In the genomic region with DNA sequence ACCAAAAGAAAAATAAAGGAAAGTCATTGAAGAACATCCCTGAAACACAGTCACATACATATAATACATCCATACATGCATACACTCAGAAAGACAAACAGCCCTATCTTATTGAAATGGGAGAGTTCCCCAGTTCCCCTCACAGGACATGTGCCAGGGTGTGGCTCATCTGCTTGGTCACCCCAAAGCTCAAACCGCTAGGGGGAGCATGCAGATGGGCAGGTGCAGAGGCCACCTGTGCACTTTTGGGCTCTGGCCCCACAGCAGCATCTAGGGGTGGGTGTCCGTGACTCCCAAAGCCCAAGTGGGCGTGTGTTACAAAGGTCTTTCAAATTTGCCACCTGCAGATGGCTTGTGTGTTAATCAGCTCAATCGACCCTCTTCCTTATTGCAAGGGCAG, we compare ENCODE assay signal across 1 cellular context.
TF ChIP-seq lines count a peak whose summit lies in the region.

No MANE protein-coding gene starts in this region.

TF ChIP-seq in HCT116, 20 proteins besides CTCF, POLR2A, EP300 and RAD21 (continued from another document):
- TF ChIP-seq, protein P1, sequence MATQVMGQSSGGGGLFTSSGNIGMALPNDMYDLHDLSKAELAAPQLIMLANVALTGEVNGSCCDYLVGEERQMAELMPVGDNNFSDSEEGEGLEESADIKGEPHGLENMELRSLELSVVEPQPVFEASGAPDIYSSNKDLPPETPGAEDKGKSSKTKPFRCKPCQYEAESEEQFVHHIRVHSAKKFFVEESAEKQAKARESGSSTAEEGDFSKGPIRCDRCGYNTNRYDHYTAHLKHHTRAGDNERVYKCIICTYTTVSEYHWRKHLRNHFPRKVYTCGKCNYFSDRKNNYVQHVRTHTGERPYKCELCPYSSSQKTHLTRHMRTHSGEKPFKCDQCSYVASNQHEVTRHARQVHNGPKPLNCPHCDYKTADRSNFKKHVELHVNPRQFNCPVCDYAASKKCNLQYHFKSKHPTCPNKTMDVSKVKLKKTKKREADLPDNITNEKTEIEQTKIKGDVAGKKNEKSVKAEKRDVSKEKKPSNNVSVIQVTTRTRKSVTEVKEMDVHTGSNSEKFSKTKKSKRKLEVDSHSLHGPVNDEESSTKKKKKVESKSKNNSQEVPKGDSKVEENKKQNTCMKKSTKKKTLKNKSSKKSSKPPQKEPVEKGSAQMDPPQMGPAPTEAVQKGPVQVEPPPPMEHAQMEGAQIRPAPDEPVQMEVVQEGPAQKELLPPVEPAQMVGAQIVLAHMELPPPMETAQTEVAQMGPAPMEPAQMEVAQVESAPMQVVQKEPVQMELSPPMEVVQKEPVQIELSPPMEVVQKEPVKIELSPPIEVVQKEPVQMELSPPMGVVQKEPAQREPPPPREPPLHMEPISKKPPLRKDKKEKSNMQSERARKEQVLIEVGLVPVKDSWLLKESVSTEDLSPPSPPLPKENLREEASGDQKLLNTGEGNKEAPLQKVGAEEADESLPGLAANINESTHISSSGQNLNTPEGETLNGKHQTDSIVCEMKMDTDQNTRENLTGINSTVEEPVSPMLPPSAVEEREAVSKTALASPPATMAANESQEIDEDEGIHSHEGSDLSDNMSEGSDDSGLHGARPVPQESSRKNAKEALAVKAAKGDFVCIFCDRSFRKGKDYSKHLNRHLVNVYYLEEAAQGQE (IDR thresholded peaks at IDR 0.05; ENCODE audit: low read depth), result no peak
- no peak for TF ChIP-seq SP1 (IDR thresholded peaks at IDR 0.05; ENCODE audit: low read depth)
- no peak for TF ChIP-seq CBX3 (IDR thresholded peaks at IDR 0.05; ENCODE audit: low read depth)
TF ChIP-seq in HCT116: peak in this region for 0.
